ENCODE assay signal across 17 cellular contexts in the genomic region with DNA sequence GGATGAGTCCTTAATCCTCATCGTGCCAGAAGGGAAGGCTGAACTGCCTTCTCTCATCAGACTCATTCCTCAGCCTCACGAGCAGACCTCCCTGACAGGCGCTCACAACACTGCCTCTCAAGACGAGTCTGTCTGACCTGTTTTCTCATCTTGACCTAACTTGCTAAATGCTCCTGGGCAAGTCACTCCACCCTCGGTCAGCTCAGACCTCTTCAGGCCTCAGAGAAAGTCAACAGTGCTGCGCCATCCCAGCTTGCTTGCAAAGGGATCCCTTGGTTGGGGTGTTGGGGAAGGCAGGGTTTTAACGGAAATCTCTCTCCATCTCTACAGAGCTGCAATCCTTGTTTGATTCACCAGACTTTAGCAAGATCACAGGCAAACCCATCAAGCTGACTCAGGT. TPM values are rescaled to one million over a fixed set of nuclear protein-coding genes. Genes with fewer than 3 reads are reported as not detected.
DNase-seq lines count a peak whose midpoint lies in the region; ATAC-seq, FAIRE-seq and TF ChIP-seq lines count a peak whose summit lies in the region.
"Had no signal": no experiment of that assay in that cellular context is flagged by ENCODE, and none has a peak within 500 bp of the region (broad histone marks: within the 10 kb centered on the region; RNA-seq: fewer than 3 reads in every experiment).

No MANE protein-coding gene starts in this region.

- no peak for TF ChIP-seq POLR2A in H1 (IDR thresholded peaks at IDR 0.05; ENCODE audit: control extremely low read depth in 1 of 2, low read depth in 2 of 2, low read length in 2 of 2)

- H2AFZ ChIP-seq in H1 (ENCODE audit: low read length) = no peak overlapping the region

- no peak for TF ChIP-seq CTCF in H1 (IDR thresholded peaks at IDR 0.05; ENCODE audit: control extremely low read depth in 1 of 3, insufficient read depth in 1 of 3, low read depth in 1 of 3, low read length in 3 of 3)
- TF ChIP-seq CTCF in progenitor cell of endocrine pancreas (IDR thresholded peaks at IDR 0.05; ENCODE audit: unreplicated experiment) = no peak

- H3K36me3 Mint-ChIP-seq in activated CD8-positive, alpha-beta memory T cell treated with anti-CD3 and anti-CD28 coated beads, Interleukin-2, amount 10 ng/mL, durations not matched to agents 7 days and 5 days = peaks cover 15% of the 10 kb centered on the region
- peaks cover 12% of the 10 kb centered on the region for H3K36me3 Mint-ChIP-seq in progenitor cell of endocrine pancreas (ENCODE audit: insufficient read depth)

- no peak overlapping the region for H2BK5ac ChIP-seq in H1 (ENCODE audit: low read depth, low read length)

- peak overlapping the region; percentile 5; the same call in 1 of the 2 replicates for H4K8ac ChIP-seq in H1 (ENCODE audit: extremely low read depth, insufficient read depth, low read length)

- H3K4me3 ChIP-seq in BLaER1 (no peak overlapping the region), H1 (ENCODE audit: extremely low read depth in 1 of 4, insufficient read depth in 2 of 4, low read depth in 3 of 4, low read length in 4 of 4) (no peak overlapping the region)

- H3K79me1 ChIP-seq in H1 (ENCODE audit: low read depth, low read length) = no peaks in the 10 kb centered on the region

- POLR2A ChIA-PET in H1 (lab: Charles Lee; ENCODE audit: partially characterized antibody) = interaction anchor here (0.7 to 3.2 kb wide), 5 partner anchors 11 to 23 kb away, joined by 3 to 11 read pairs (median 4); a partner anchor contains a TSS

- no peak for FAIRE-seq in H1 (lab: Jason Lieb, UNC)

- H3K9me3 ChIP-seq in BLaER1 (no peaks in the 10 kb centered on the region), H1 (ENCODE audit: insufficient read depth in 2 of 2, low read depth in 1 of 2, low read length in 1 of 2) (no peaks in the 10 kb centered on the region)

- no peak overlapping the region for H4K5ac ChIP-seq in H1 (ENCODE audit: insufficient read length, low read depth, low read length)

- no peak overlapping the region for H2BK12ac ChIP-seq in H1 (ENCODE audit: low read depth, low read length)

- H3K27ac Mint-ChIP-seq in activated CD8-positive, alpha-beta memory T cell treated with anti-CD3 and anti-CD28 coated beads, Interleukin-2, amount 10 ng/mL, durations not matched to agents 7 days and 5 days = peak overlapping the region; percentile 24
- H3K27ac Mint-ChIP-seq in progenitor cell of endocrine pancreas = peak overlapping the region; percentile 83

- no peak for TF ChIP-seq EP300 in H1 (IDR thresholded peaks at IDR 0.05; ENCODE audit: borderline replicate concordance in 1 of 2, low read depth in 2 of 2, low read length in 2 of 2)

- intact Hi-C loops in left colon (cut with DNase I, micrococcal nuclease) = no loop called here

- no peak for ATAC-seq in activated CD8-positive, alpha-beta memory T cell treated with anti-CD3 and anti-CD28 coated beads, Interleukin-2, amount 10 ng/mL, durations not matched to agents 7 days and 5 days
- ATAC-seq in left colon = no peak

- peaks cover 1% of the 10 kb centered on the region for H3K4me1 Mint-ChIP-seq in activated CD8-positive, alpha-beta memory T cell treated with anti-CD3 and anti-CD28 coated beads, Interleukin-2, amount 10 ng/mL, durations not matched to agents 7 days and 5 days
- H3K4me1 Mint-ChIP-seq in progenitor cell of endocrine pancreas (ENCODE audit: low read depth) = no peaks in the 10 kb centered on the region
- H3K4me1 Mint-ChIP-seq: H9 had no signal

- no peak for TF ChIP-seq RAD21 in H1 (IDR thresholded peaks at IDR 0.05 in 1 of 2, conservative IDR thresholded peaks at IDR 0.05 in 1 of 2; ENCODE audit: low read depth in 2 of 2, low read length in 2 of 2)

- H3K36me3 ChIP-seq in BLaER1 (peaks cover 68% of the 10 kb centered on the region), H1 (ENCODE audit: control insufficient read depth in 2 of 4, insufficient read depth in 4 of 4, low read length in 3 of 4) (peaks cover 7 to 39% (median 21%) of the 10 kb centered on the region in 4 experiments)

- no peak overlapping the region for H2BK15ac ChIP-seq in H1 (ENCODE audit: low read length)

- CTCF ChIA-PET in activated CD8-positive, alpha-beta memory T cell treated with anti-CD3 and anti-CD28 coated beads, Interleukin-2, amount 10 ng/mL, durations not matched to agents 7 days and 5 days (lab: Charles Lee) = interaction anchor here (0.6 kb wide), 1 partner anchor 108 kb away, joined by 3 read pairs; no protein-coding TSS in a partner anchor
- CTCF ChIA-PET in H1 (lab: Charles Lee; ENCODE audit: partially characterized antibody) = interaction anchor here (0.6 to 8.1 kb wide), 5 partner anchors 9 to 64 kb away, joined by 4 to 70 read pairs (median 4); no protein-coding TSS in a partner anchor

- H3K4ac ChIP-seq in H1 (replicated peaks; ENCODE audit: insufficient read length, low read depth, low read length) = no peak overlapping the region

- no peak overlapping the region for H2BK120ac ChIP-seq in H1 (replicated peaks; ENCODE audit: low read depth, low read length)

- no peak for DNase-seq in activated CD8-positive, alpha-beta memory T cell treated with anti-CD3 and anti-CD28 coated beads, Interleukin-2, amount 10 ng/mL, durations not matched to agents 7 days and 5 days
- DNase-seq in activated CD8-positive, alpha-beta memory T cell treated with anti-CD3 and anti-CD28 coated beads, Interleukin-2, amount 50 U/mL, for 48 hours = no peak
- DNase-seq in H1 (ENCODE audit: low read depth in 1 of 2, low spot score in 2 of 2) (no peak), progenitor cell of endocrine pancreas (ENCODE audit: low spot score, unreplicated experiment) (no peak), left colon (no peak), NCI-H1930 (lab: John Stamatoyannopoulos, UW) (no peak)
- no peak for DNase-seq in stimulated activated CD8-positive, alpha-beta memory T cell treated with anti-CD3 and anti-CD28 coated beads, Interleukin-4, amount 100 ng/mL, for 48 hours
- DNase-seq: C1 segment of cervical spinal cord, COR-L47, H9, NCI-H1417, NCI-H2029, NCI-H2171, NCI-H446, NCI-H69, OCI-M1 had no signal

- H4K91ac ChIP-seq in H1 (replicated peaks; ENCODE audit: insufficient read length, low read length) = no peak overlapping the region

- H3K23ac ChIP-seq in H1 (ENCODE audit: insufficient read length) = no peak overlapping the region

- H2AK5ac ChIP-seq in H1 (ENCODE audit: low read depth, low read length) = no peak overlapping the region

- H3K27me3 ChIP-seq in BLaER1 = no peaks in the 10 kb centered on the region
- no peaks in the 10 kb centered on the region for H3K27me3 ChIP-seq in H1 (replicated peaks in 1 of 4; ENCODE audit: control insufficient read depth in 3 of 4, extremely low read depth in 1 of 4, insufficient read depth in 3 of 4, low read length in 3 of 4)

- H3K9ac ChIP-seq in BLaER1 (no peak overlapping the region), H1 (replicated peaks in 1 of 4; ENCODE audit: extremely low read depth in 1 of 4, low read depth in 3 of 4, low read length in 3 of 4) (no peak overlapping the region)

- no peaks in the 10 kb centered on the region for H4K20me1 ChIP-seq in BLaER1
- peaks cover 2 to 5% of the 10 kb centered on the region in 2 experiments for H4K20me1 ChIP-seq in H1 (replicated peaks in 1 of 2; ENCODE audit: control insufficient read depth in 1 of 2, insufficient read depth in 2 of 2, low read length in 2 of 2)

- H3K14ac ChIP-seq in H1 (ENCODE audit: insufficient read length) = no peak overlapping the region

- H3K27ac ChIP-seq in BLaER1 (0 out of 2 replicates have a peak overlapping the region, but pooled peaks have one; percentile 18), H1 (ENCODE audit: low read depth, low read length) (no peak overlapping the region)

- H3K4me2 ChIP-seq in BLaER1 (no peak overlapping the region), H1 (ENCODE audit: insufficient read depth in 1 of 2, low read depth in 2 of 2, low read length in 2 of 2) (no peak overlapping the region)

- no peak overlapping the region for H3K18ac ChIP-seq in H1 (ENCODE audit: extremely low read depth, low read length)

- WGBS in H1 (ENCODE audit: extremely low coverage in 1 of 2, insufficient coverage in 1 of 2, insufficient read length in 1 of 2, insufficient replicate concordance in 2 of 2, low coverage in 1 of 2, low lambda C conversion rate in 2 of 2, missing lambda C conversion rate in 1 of 2), 2 experiments = 98% methylated on average over 7 of the region's 7 CpGs; no CpG with 5 or more reads in 1 of the 2 experiments

- no peaks in the 10 kb centered on the region for H3K79me2 ChIP-seq in H1 (ENCODE audit: control insufficient read depth in 1 of 2, insufficient read depth in 2 of 2, low read length in 2 of 2)

- no peak overlapping the region for H3K56ac ChIP-seq in H1 (replicated peaks; ENCODE audit: insufficient read length, low read depth, low read length)

- no peak overlapping the region for H2BK20ac ChIP-seq in H1 (ENCODE audit: low read length)

- no peaks in the 10 kb centered on the region for H3K9me3 Mint-ChIP-seq in activated CD8-positive, alpha-beta memory T cell treated with anti-CD3 and anti-CD28 coated beads, Interleukin-2, amount 10 ng/mL, durations not matched to agents 7 days and 5 days (ENCODE audit: low read depth)
- no peaks in the 10 kb centered on the region for H3K9me3 Mint-ChIP-seq in progenitor cell of endocrine pancreas (ENCODE audit: low read depth)
- H3K9me3 Mint-ChIP-seq: H9 had no signal

- H3K4me3 Mint-ChIP-seq in activated CD8-positive, alpha-beta memory T cell treated with anti-CD3 and anti-CD28 coated beads, Interleukin-2, amount 10 ng/mL, durations not matched to agents 7 days and 5 days = no peak overlapping the region
- no peak overlapping the region for H3K4me3 Mint-ChIP-seq in progenitor cell of endocrine pancreas (ENCODE audit: low read depth)
- H3K4me3 Mint-ChIP-seq: H9 had no signal

- H3K27me3 Mint-ChIP-seq in activated CD8-positive, alpha-beta memory T cell treated with anti-CD3 and anti-CD28 coated beads, Interleukin-2, amount 10 ng/mL, durations not matched to agents 7 days and 5 days = no peaks in the 10 kb centered on the region
- no peaks in the 10 kb centered on the region for H3K27me3 Mint-ChIP-seq in progenitor cell of endocrine pancreas

- no peaks in the 10 kb centered on the region for H3K23me2 ChIP-seq in H1 (ENCODE audit: low read depth, low read length)

- H3K4me1 ChIP-seq in BLaER1 (peaks cover 68% of the 10 kb centered on the region), H1 (replicated peaks in 1 of 4; ENCODE audit: control insufficient read depth in 3 of 4, insufficient read depth in 4 of 4, low read length in 3 of 4) (no peaks in the 10 kb centered on the region)

RNA-seq across cellular contexts. Expression of a gene that starts 15.0 kb away (rescaled TPM):
- total RNA-seq in activated CD8-positive, alpha-beta memory T cell treated with anti-CD3 and anti-CD28 coated beads, Interleukin-2, amount 10 ng/mL, durations not matched to agents 7 days and 5 days = 1 to 10 TPM in 1 of 2 experiments, under 1 TPM in 1; 0.93 to 1.1 TPM
- total RNA-seq in H1 (2021; fragmentation: NEBNext Ultra II Directional; extraction: Animal tissue kit (Norgen Biotek cat#: 25700)) = 41.5 and 42.3 TPM in 2 replicates
- polyA plus RNA-seq in H1 (2011; rRNA removed) = 136 and 161 TPM in 2 replicates
- 112 TPM for polyA plus RNA-seq in H1 (2011; cell fraction: cytosol; rRNA removed)
- 138 TPM for polyA plus RNA-seq in H1 (2011; cell fraction: nucleus; rRNA removed)
- 44.7 to 50.6 TPM (median 49.2 TPM) in 4 replicates for polyA plus RNA-seq in H1 (2012, experiment 1 of 2)
- 62.1 TPM for polyA plus RNA-seq in H1 (2012, experiment 2 of 2)
- polyA plus RNA-seq in H1 (2013, experiment 1 of 2) = 94.4 TPM
- 101 TPM for polyA plus RNA-seq in H1 (2013, experiment 2 of 2)
- polyA minus RNA-seq in H1 (2011; rRNA and poly(A)+ RNA removed) = 45.7 and 57.7 TPM in 2 replicates
- polyA minus RNA-seq in H1 (2011; cell fraction: cytosol; rRNA and poly(A)+ RNA removed) = 29.4 TPM
- 23.2 TPM for polyA minus RNA-seq in H1 (2011; cell fraction: nucleus; rRNA and poly(A)+ RNA removed)
- total RNA-seq in progenitor cell of endocrine pancreas (163 and 169 TPM in 2 replicates), left colon (10 to 100 TPM; 33.3 to 60.6 TPM)

RNA-seq across cellular contexts. Expression of a gene that starts 34.2 kb away (rescaled TPM):
- under 1 TPM; 0.18 to 0.19 TPM for total RNA-seq in activated CD8-positive, alpha-beta memory T cell treated with anti-CD3 and anti-CD28 coated beads, Interleukin-2, amount 10 ng/mL, durations not matched to agents 7 days and 5 days
- total RNA-seq in H1 (2021; fragmentation: NEBNext Ultra II Directional; extraction: Animal tissue kit (Norgen Biotek cat#: 25700)) = 1.6 and 1.8 TPM in 2 replicates
- 3.2 and 5.5 TPM in 2 replicates for polyA plus RNA-seq in H1 (2011; rRNA removed)
- 3.3 TPM for polyA plus RNA-seq in H1 (2011; cell fraction: cytosol; rRNA removed)
- polyA plus RNA-seq in H1 (2011; cell fraction: nucleus; rRNA removed) = 2.3 TPM
- polyA plus RNA-seq in H1 (2012, experiment 1 of 2) = 1.1 to 2.2 TPM (median 1.7 TPM) in 4 replicates
- polyA plus RNA-seq in H1 (2012, experiment 2 of 2) = 1.3 TPM
- polyA plus RNA-seq in H1 (2013, experiment 1 of 2) = 0.81 TPM
- polyA plus RNA-seq in H1 (2013, experiment 2 of 2) = 0.81 TPM
- polyA minus RNA-seq in H1 (2011; rRNA and poly(A)+ RNA removed) = 0.73 and 0.82 TPM in 2 replicates
- polyA minus RNA-seq in H1 (2011; cell fraction: cytosol; rRNA and poly(A)+ RNA removed) = 1.8 TPM
- polyA minus RNA-seq in H1 (2011; cell fraction: nucleus; rRNA and poly(A)+ RNA removed) = 0.60 TPM
- total RNA-seq in progenitor cell of endocrine pancreas (68.6 and 74.5 TPM in 2 replicates), left colon (1 to 10 TPM; 1.4 to 2.7 TPM)

RNA-seq across cellular contexts. Expression of a gene that starts 52.4 kb away (rescaled TPM):
- 10 to 100 TPM; 28.7 to 32.1 TPM for total RNA-seq in activated CD8-positive, alpha-beta memory T cell treated with anti-CD3 and anti-CD28 coated beads, Interleukin-2, amount 10 ng/mL, durations not matched to agents 7 days and 5 days
- 12.3 and 13.1 TPM in 2 replicates for total RNA-seq in H1 (2021; fragmentation: NEBNext Ultra II Directional; extraction: Animal tissue kit (Norgen Biotek cat#: 25700))
- 9.1 and 12.9 TPM in 2 replicates for polyA plus RNA-seq in H1 (2011; rRNA removed)
- 8.0 TPM for polyA plus RNA-seq in H1 (2011; cell fraction: cytosol; rRNA removed)
- 30.5 TPM for polyA plus RNA-seq in H1 (2011; cell fraction: nucleus; rRNA removed)
- 7.4 to 14.0 TPM (median 13.7 TPM) in 4 replicates for polyA plus RNA-seq in H1 (2012, experiment 1 of 2)
- polyA plus RNA-seq in H1 (2012, experiment 2 of 2) = 10.3 TPM
- 6.6 TPM for polyA plus RNA-seq in H1 (2013, experiment 1 of 2)
- 5.4 TPM for polyA plus RNA-seq in H1 (2013, experiment 2 of 2)
- polyA minus RNA-seq in H1 (2011; rRNA and poly(A)+ RNA removed) = 7.8 and 8.5 TPM in 2 replicates
- polyA minus RNA-seq in H1 (2011; cell fraction: cytosol; rRNA and poly(A)+ RNA removed) = 10.5 TPM
- 13.8 TPM for polyA minus RNA-seq in H1 (2011; cell fraction: nucleus; rRNA and poly(A)+ RNA removed)
- total RNA-seq in progenitor cell of endocrine pancreas (22.1 and 22.4 TPM in 2 replicates), left colon (10 to 100 TPM; 16.1 to 23.4 TPM)

RNA-seq across cellular contexts. Expression of a gene that starts 52.8 kb away (rescaled TPM):
- total RNA-seq in activated CD8-positive, alpha-beta memory T cell treated with anti-CD3 and anti-CD28 coated beads, Interleukin-2, amount 10 ng/mL, durations not matched to agents 7 days and 5 days = 10 to 100 TPM; 34.7 to 45.4 TPM
- total RNA-seq in H1 (2021; fragmentation: NEBNext Ultra II Directional; extraction: Animal tissue kit (Norgen Biotek cat#: 25700)) = 22.0 and 23.4 TPM in 2 replicates
- 10.5 and 11.3 TPM in 2 replicates for polyA plus RNA-seq in H1 (2011; rRNA removed)
- polyA plus RNA-seq in H1 (2011; cell fraction: cytosol; rRNA removed) = 14.4 TPM
- polyA plus RNA-seq in H1 (2011; cell fraction: nucleus; rRNA removed) = 17.5 TPM
- polyA plus RNA-seq in H1 (2012, experiment 1 of 2) = 13.0 to 17.1 TPM (median 14.5 TPM) in 4 replicates
- polyA plus RNA-seq in H1 (2012, experiment 2 of 2) = 5.4 TPM
- polyA plus RNA-seq in H1 (2013, experiment 1 of 2) = 11.9 TPM
- 11.6 TPM for polyA plus RNA-seq in H1 (2013, experiment 2 of 2)
- 31.0 and 41.8 TPM in 2 replicates for polyA minus RNA-seq in H1 (2011; rRNA and poly(A)+ RNA removed)
- polyA minus RNA-seq in H1 (2011; cell fraction: cytosol; rRNA and poly(A)+ RNA removed) = 10.9 TPM
- 29.5 TPM for polyA minus RNA-seq in H1 (2011; cell fraction: nucleus; rRNA and poly(A)+ RNA removed)
- 26.6 and 33.5 TPM in 2 replicates for total RNA-seq in progenitor cell of endocrine pancreas
- total RNA-seq in left colon = 10 to 100 TPM in 1 of 2 donors, 1 to 10 TPM in 1; 10.0 to 13.6 TPM

RNA-seq across cellular contexts. Expression of a gene that starts 52.9 kb away (rescaled TPM):
- total RNA-seq in activated CD8-positive, alpha-beta memory T cell treated with anti-CD3 and anti-CD28 coated beads, Interleukin-2, amount 10 ng/mL, durations not matched to agents 7 days and 5 days = 100 to 1,000 TPM; 196 to 249 TPM
- 181 and 194 TPM in 2 replicates for total RNA-seq in H1 (2021; fragmentation: NEBNext Ultra II Directional; extraction: Animal tissue kit (Norgen Biotek cat#: 25700))
- polyA plus RNA-seq in H1 (2011; rRNA removed) = 56.0 and 79.1 TPM in 2 replicates
- 99.5 TPM for polyA plus RNA-seq in H1 (2011; cell fraction: cytosol; rRNA removed)
- 60.9 TPM for polyA plus RNA-seq in H1 (2011; cell fraction: nucleus; rRNA removed)
- 111 to 130 TPM (median 121 TPM) in 4 replicates for polyA plus RNA-seq in H1 (2012, experiment 1 of 2)
- polyA plus RNA-seq in H1 (2012, experiment 2 of 2) = 7.4 TPM
- 49.6 TPM for polyA plus RNA-seq in H1 (2013, experiment 1 of 2)
- 48.1 TPM for polyA plus RNA-seq in H1 (2013, experiment 2 of 2)
- 119 and 146 TPM in 2 replicates for polyA minus RNA-seq in H1 (2011; rRNA and poly(A)+ RNA removed)
- polyA minus RNA-seq in H1 (2011; cell fraction: cytosol; rRNA and poly(A)+ RNA removed) = 46.3 TPM
- polyA minus RNA-seq in H1 (2011; cell fraction: nucleus; rRNA and poly(A)+ RNA removed) = 35.2 TPM
- total RNA-seq in progenitor cell of endocrine pancreas = 111 and 119 TPM in 2 replicates
- 10 to 100 TPM; 57.2 to 69.6 TPM for total RNA-seq in left colon

Comparison
In these comparisons a context has a peak if more than half of its experiments do, and no peak if none do; other contexts are left out.
1. RNA of a gene that starts 15.0 kb away (total RNA-seq): 163 to 169 TPM in progenitor cell of endocrine pancreas, 33.3 to 60.6 TPM in left colon and 41.5 to 42.3 TPM in H1; 0.93 to 1.1 TPM in activated CD8-positive, alpha-beta memory T cell treated with anti-CD3 and anti-CD28 coated beads, Interleukin-2, amount 10 ng/mL, durations not matched to agents 7 days and 5 days; every median in the first group is over 10 times any median in the second.
2. RNA of a gene that starts 34.2 kb away (total RNA-seq): 68.6 to 74.5 TPM in progenitor cell of endocrine pancreas; 1.4 to 2.7 TPM in left colon, 1.6 to 1.8 TPM in H1 and 0.18 to 0.19 TPM in activated CD8-positive, alpha-beta memory T cell treated with anti-CD3 and anti-CD28 coated beads, Interleukin-2, amount 10 ng/mL, durations not matched to agents 7 days and 5 days; every median in the first group is over 10 times any median in the second.